ENCODE assay signal across 18 cellular contexts in genomic region chr6:25168637-25169036, GRCh38.
"Had no signal": no experiment of that assay in that cellular context is flagged by ENCODE, and none has a peak within 500 bp of the region (broad histone marks: within the 10 kb centered on the region; RNA-seq: fewer than 3 reads in every experiment).

No MANE protein-coding gene starts in this region.

- H3K4me3 Mint-ChIP-seq: activated CD4-positive, alpha-beta memory T cell treated with anti-CD3 and anti-CD28 coated beads, Interleukin-2, amount 10 ng/mL, durations not matched to agents 7 days and 5 days; activated CD4-positive, alpha-beta T cell treated with anti-CD3 and anti-CD28 coated beads for 36 hours; activated CD8-positive, alpha-beta memory T cell treated with anti-CD3 and anti-CD28 coated beads, Interleukin-2, amount 10 ng/mL, durations not matched to agents 7 days and 5 days; activated naive CD4-positive, alpha-beta T cell treated with anti-CD3 and anti-CD28 coated beads for 36 hours; central memory CD8-positive, alpha-beta T cell; type B pancreatic cell had no signal

- DNase-seq: activated CD4-positive, alpha-beta memory T cell treated with anti-CD3 and anti-CD28 coated beads, Interleukin-2, amount 10 ng/mL, durations not matched to agents 7 days and 5 days; activated CD4-positive, alpha-beta T cell treated with anti-CD3 and anti-CD28 coated beads for 36 hours; activated CD8-positive, alpha-beta memory T cell treated with anti-CD3 and anti-CD28 coated beads, Interleukin-2, amount 10 ng/mL, durations not matched to agents 7 days and 5 days; activated naive CD4-positive, alpha-beta T cell treated with anti-CD3 and anti-CD28 coated beads for 36 hours; aorta; gastrocnemius medialis; heart right ventricle; left ventricle myocardium inferior; mammary epithelial cell; stimulated activated CD4-positive, alpha-beta T cell treated with anti-CD3 and anti-CD28 coated beads, Interleukin-12 subunit alpha, Interleukin-12 subunit beta, amount 100 ng/mL, for 4 hours; stimulated activated CD4-positive, alpha-beta T cell treated with anti-CD3 and anti-CD28 coated beads, Interleukin-1b, Interleukin-23, amount 100 ng/mL, for 48 hours; stimulated activated naive CD8-positive, alpha-beta T cell treated with anti-CD3 and anti-CD28 coated beads, Interleukin-15, Interleukin-2, amounts not matched to agents 100 U/mL and 50 U/mL, for 24 hours; substantia nigra had no signal

- H3K4me1 ChIP-seq: gastrocnemius medialis, left ventricle myocardium inferior, prostate gland, right atrium auricular region had no signal

- H3K4me1 Mint-ChIP-seq: central memory CD8-positive, alpha-beta T cell had no signal

- ATAC-seq: activated CD4-positive, alpha-beta T cell treated with anti-CD3 and anti-CD28 coated beads for 36 hours; activated CD8-positive, alpha-beta memory T cell treated with anti-CD3 and anti-CD28 coated beads, Interleukin-2, amount 10 ng/mL, durations not matched to agents 7 days and 5 days; gastrocnemius medialis; heart right ventricle; stimulated activated naive CD8-positive, alpha-beta T cell treated with anti-CD3 and anti-CD28 coated beads, Interleukin-15, Interleukin-2, amounts not matched to agents 100 U/mL and 50 U/mL, for 24 hours had no signal

- H3K27ac Mint-ChIP-seq: activated CD4-positive, alpha-beta memory T cell treated with anti-CD3 and anti-CD28 coated beads, Interleukin-2, amount 10 ng/mL, durations not matched to agents 7 days and 5 days; activated CD4-positive, alpha-beta T cell treated with anti-CD3 and anti-CD28 coated beads for 36 hours; activated CD8-positive, alpha-beta memory T cell treated with anti-CD3 and anti-CD28 coated beads, Interleukin-2, amount 10 ng/mL, durations not matched to agents 7 days and 5 days; activated naive CD4-positive, alpha-beta T cell treated with anti-CD3 and anti-CD28 coated beads for 36 hours; type B pancreatic cell had no signal

- H3K27me3 ChIP-seq: gastrocnemius medialis, heart right ventricle, right atrium auricular region had no signal

- H3K27ac ChIP-seq: gastrocnemius medialis, heart right ventricle, left ventricle myocardium inferior, prostate gland, right atrium auricular region had no signal

- H3K9me3 ChIP-seq: gastrocnemius medialis, heart right ventricle, left ventricle myocardium inferior, prostate gland, right atrium auricular region had no signal

- H3K9me3 Mint-ChIP-seq: central memory CD8-positive, alpha-beta T cell had no signal

- H3K4me3 ChIP-seq: coronary artery, gastrocnemius medialis, heart right ventricle, left ventricle myocardium inferior, prostate gland, right atrium auricular region had no signal

- H3K27me3 Mint-ChIP-seq: activated CD4-positive, alpha-beta memory T cell treated with anti-CD3 and anti-CD28 coated beads, Interleukin-2, amount 10 ng/mL, durations not matched to agents 7 days and 5 days; activated CD8-positive, alpha-beta memory T cell treated with anti-CD3 and anti-CD28 coated beads, Interleukin-2, amount 10 ng/mL, durations not matched to agents 7 days and 5 days; type B pancreatic cell had no signal

- H3K36me3 ChIP-seq: gastrocnemius medialis, heart right ventricle, left ventricle myocardium inferior, prostate gland, right atrium auricular region had no signal
